Comparison of ENCODE assay signal across 8 cellular contexts in the genomic region with DNA sequence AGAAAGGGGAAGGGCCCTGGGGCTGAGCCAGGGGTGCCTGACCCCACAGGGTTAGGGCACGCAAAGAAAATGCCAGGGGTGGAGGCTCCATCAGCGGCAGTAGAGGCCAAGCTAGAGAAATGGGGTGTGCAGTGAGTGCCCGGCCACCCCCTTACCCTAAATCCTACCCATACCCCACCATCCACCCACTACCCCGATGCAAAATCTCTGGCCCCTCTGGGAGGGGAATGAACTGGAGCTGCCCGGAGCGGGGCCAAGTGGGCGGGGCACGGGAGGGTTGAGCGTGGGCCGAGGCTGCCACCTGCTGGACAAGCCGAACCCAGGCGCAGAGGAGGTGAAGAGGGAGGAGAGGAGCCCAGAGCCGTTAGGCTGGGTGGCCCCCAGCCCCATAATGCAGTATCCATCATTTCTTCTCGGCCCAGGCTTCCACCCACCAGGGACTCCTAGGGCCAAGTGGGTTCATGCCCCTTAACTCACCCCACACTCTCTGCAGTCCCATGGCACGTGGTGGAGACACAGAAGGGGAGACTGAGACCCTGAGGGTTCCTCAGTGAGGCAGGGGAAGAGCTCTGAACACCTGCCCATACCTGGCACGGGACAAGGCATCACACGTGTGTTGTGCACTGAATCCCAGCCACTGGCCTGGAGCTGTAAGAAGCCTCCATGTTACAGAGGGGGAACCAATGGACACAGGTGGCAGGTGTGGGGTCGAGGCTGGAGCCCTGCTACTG. TPM values are rescaled to one million over a fixed set of nuclear protein-coding genes. Genes with fewer than 3 reads are reported as not detected.
DNase-seq lines count a peak whose midpoint lies in the region; ATAC-seq and TF ChIP-seq lines count a peak whose summit lies in the region.

No MANE protein-coding gene starts in this region.

- WGBS in tibial nerve, 2 donors, result 4 to 7% methylated on average over 17 to 18 of the region's 18 CpGs

- no peaks in the 10 kb centered on the region for H3K9me3 Mint-ChIP-seq in CD8-positive, alpha-beta T cell
- H3K9me3 Mint-ChIP-seq in osteocyte (ENCODE audit: unreplicated experiment), result no peaks in the 10 kb centered on the region

- H3K4me1 Mint-ChIP-seq in CD8-positive, alpha-beta T cell (ENCODE audit: low read depth), result no peaks in the 10 kb centered on the region
- H3K4me1 Mint-ChIP-seq in osteocyte (ENCODE audit: unreplicated experiment), result no peaks in the 10 kb centered on the region

- CTCF ChIA-PET in CD8-positive, alpha-beta T cell (lab: Charles Lee), result interaction anchor here (0.6 to 3.4 kb wide), 9 partner anchors 9 to 900 kb away, joined by 3 to 25 read pairs (median 3); no protein-coding TSS in a partner anchor
- CTCF ChIA-PET in RWPE1 (lab: Yijun Ruan, JAX), result interaction anchor here (0.5 to 4.2 kb wide), 21 partner anchors 8 to 945 kb away, joined by 3 to 46 read pairs (median 4); no protein-coding TSS in a partner anchor

- peak; percentile 42 to 79 (median 63) for DNase-seq in CD8-positive, alpha-beta T cell
- DNase-seq in HT-29 (ENCODE audit: low spot score) (peak; percentile 58), RWPE1 (ENCODE audit: low spot score) (peak; percentile 78), activated gamma-delta T cell (lab: John Stamatoyannopoulos, UW) (peak; percentile 35), foreskin melanocyte (peak; percentile 19), osteocyte (ENCODE audit: extremely low spot score, unreplicated experiment) (peak; percentile 93), tibial nerve (ENCODE audit: low spot score in 2 of 2) (peak; percentile 72 to 85)

- H3K36me3 ChIP-seq in CD8-positive, alpha-beta T cell (ENCODE audit: insufficient read depth, low read length), result no peaks in the 10 kb centered on the region
- no peaks in the 10 kb centered on the region for H3K36me3 ChIP-seq in tibial nerve

- TF ChIP-seq EP300 in tibial nerve (IDR thresholded peaks at IDR 0.05), result peak in 1 of 2 donors; percentile 47

- H3K9me3 ChIP-seq in CD8-positive, alpha-beta T cell (ENCODE audit: low read length), result no peaks in the 10 kb centered on the region
- H3K9me3 ChIP-seq in tibial nerve, result no peaks in the 10 kb centered on the region

- intact Hi-C loops in CD8-positive, alpha-beta T cell (cut with DNase I, micrococcal nuclease), result loop anchor here in 1 of 2 experiments (1.0 to 5.0 kb wide), 3 partner anchors 222 to 1135 kb away; partner anchors contain the start of gene ALPL

- H3K4me3 Mint-ChIP-seq in CD8-positive, alpha-beta T cell, result no peak overlapping the region
- no peak overlapping the region for H3K4me3 Mint-ChIP-seq in osteocyte (ENCODE audit: unreplicated experiment)

- no peaks in the 10 kb centered on the region for H3K27me3 ChIP-seq in CD8-positive, alpha-beta T cell (ENCODE audit: insufficient read depth, low read length)
- H3K27me3 ChIP-seq in tibial nerve, result peaks cover 0 to 23% of the 10 kb centered on the region in 2 donors

- ATAC-seq in CD8-positive, alpha-beta T cell, result peak; percentile 57
- no peak for ATAC-seq in HG03439 (IDR thresholded peaks at IDR 0.05; ENCODE audit: unreplicated experiment)

- POLR2A ChIA-PET in CD8-positive, alpha-beta T cell (lab: Charles Lee), result no interaction called here
- POLR2A ChIA-PET in RWPE1 (lab: Yijun Ruan, JAX; ENCODE audit: low non-redundant PET), result interaction anchor here (0.6 kb wide), 1 partner anchor 832 kb away, joined by 3 read pairs; no protein-coding TSS in a partner anchor

- no peak overlapping the region for H3K27ac ChIP-seq in CD8-positive, alpha-beta T cell (ENCODE audit: low read depth, low read length)
- H3K27ac ChIP-seq in RWPE1, result no peak overlapping the region
- H3K27ac ChIP-seq in tibial nerve, result no peak overlapping the region

- H3K4me3 ChIP-seq in CD8-positive, alpha-beta T cell (ENCODE audit: low read depth, low read length), result no peak overlapping the region
- no peak overlapping the region for H3K4me3 ChIP-seq in tibial nerve

- TF ChIP-seq CTCF in CD8-positive, alpha-beta T cell (IDR thresholded peaks at IDR 0.05), result peak; percentile 59
- peak; percentile 91 for TF ChIP-seq CTCF in RWPE1 (conservative IDR thresholded peaks at IDR 0.05; ENCODE audit: low read depth)
- peak; percentile 98 for TF ChIP-seq CTCF in osteocyte (IDR thresholded peaks at IDR 0.05)
- peak; percentile 83 to 95 (median 89) for TF ChIP-seq CTCF in tibial nerve (IDR thresholded peaks at IDR 0.05)

- H3K27me3 Mint-ChIP-seq in CD8-positive, alpha-beta T cell (ENCODE audit: low read depth), result peaks cover 19% of the 10 kb centered on the region
- peaks cover 7% of the 10 kb centered on the region for H3K27me3 Mint-ChIP-seq in osteocyte (ENCODE audit: unreplicated experiment)

- no peaks in the 10 kb centered on the region for H3K36me3 Mint-ChIP-seq in CD8-positive, alpha-beta T cell
- H3K36me3 Mint-ChIP-seq in osteocyte (ENCODE audit: unreplicated experiment), result no peaks in the 10 kb centered on the region

- H3K4me1 ChIP-seq in CD8-positive, alpha-beta T cell (ENCODE audit: insufficient read depth, low read length), result no peaks in the 10 kb centered on the region
- H3K4me1 ChIP-seq in tibial nerve, result peaks cover 0 to 7% (median 2%) of the 10 kb centered on the region in 4 donors

- no peak overlapping the region for H3K27ac Mint-ChIP-seq in CD8-positive, alpha-beta T cell
- no peak overlapping the region for H3K27ac Mint-ChIP-seq in osteocyte (ENCODE audit: unreplicated experiment)

- no peak for TF ChIP-seq POLR2A in tibial nerve (IDR thresholded peaks at IDR 0.05)

RNA-seq across cellular contexts. Expression of gene C1QC, which starts 1.4 kb away (rescaled TPM):
- not detected for total RNA-seq in CD8-positive, alpha-beta T cell
- not detected in 2 replicates for total RNA-seq in HT-29 (2014; rRNA removed; shearing (Covaris generic))
- total RNA-seq in osteocyte (not detected in 2 replicates), tibial nerve (100 to 1,000 TPM; 130 to 315 (median 188) TPM)

RNA-seq across cellular contexts. Expression of gene C1QA, which starts 5.6 kb away (rescaled TPM):
- total RNA-seq in CD8-positive, alpha-beta T cell, result not detected
- not detected in 2 replicates for total RNA-seq in HT-29 (2014; rRNA removed; shearing (Covaris generic))
- total RNA-seq in osteocyte (not detected in 2 replicates), tibial nerve (100 to 1,000 TPM; 139 to 231 (median 182) TPM)

RNA-seq across cellular contexts. Expression of gene C1QB, which starts 11.0 kb away (rescaled TPM):
- total RNA-seq in CD8-positive, alpha-beta T cell, result not detected
- total RNA-seq in HT-29 (2014; rRNA removed; shearing (Covaris generic)), result not detected in 2 replicates
- total RNA-seq in osteocyte (not detected in 2 replicates), tibial nerve (100 to 1,000 TPM; 252 to 592 (median 411) TPM)

Comparison
In these comparisons a context has a peak if more than half of its experiments do, and no peak if none do; other contexts are left out.
1. DNase-seq: peak in every context shown above with its lines; median percentile 93 in osteocyte; 78 in tibial nerve; 78 in RWPE1; 63 in CD8-positive, alpha-beta T cell; 58 in HT-29; 35 in activated gamma-delta T cell; 19 in foreskin melanocyte.
2. RNA of gene C1QC, which starts 1.4 kb away (total RNA-seq): 130 to 315 TPM in tibial nerve; not detected in CD8-positive, alpha-beta T cell, not detected in HT-29 and not detected in osteocyte; every median in the first group is over 100 times any median in the second.
3. RNA of gene C1QA, which starts 5.6 kb away (total RNA-seq): 139 to 231 TPM in tibial nerve; not detected in CD8-positive, alpha-beta T cell, not detected in HT-29 and not detected in osteocyte; every median in the first group is over 100 times any median in the second.
4. RNA of gene C1QB, which starts 11.0 kb away (total RNA-seq): 252 to 592 TPM in tibial nerve; not detected in CD8-positive, alpha-beta T cell, not detected in HT-29 and not detected in osteocyte; every median in the first group is over 100 times any median in the second.
5. Peak in every context shown above with its lines, with median percentiles within 50 percentile points of each other: CTCF ChIP-seq.